Comparison of ENCODE assay signal across 1 cellular context in genomic region chr5:38888023-38888422, GRCh38.
TF ChIP-seq lines count a peak whose summit lies in the region.

No MANE protein-coding gene starts in this region.

TF ChIP-seq in PFSK-1, 5 proteins besides CTCF, POLR2A, EP300 and RAD21:
- TF ChIP-seq FOXP2 (optimal IDR thresholded peaks at IDR 0.05; ENCODE audit: borderline replicate concordance, extremely low read depth, extremely low read length, insufficient read depth) (no peak), POLR2AphosphoS5 (IDR thresholded peaks at IDR 0.05; ENCODE audit: low read depth, low read length) (no peak), SIN3A (IDR thresholded peaks at IDR 0.05; ENCODE audit: borderline replicate concordance, insufficient read depth, low read length) (peak; percentile 63; the same call in 1 of the 2 replicates)
TF ChIP-seq in PFSK-1: peak in this region for 1.
